1 cellular context compared by ENCODE assay signal in the genomic region with DNA sequence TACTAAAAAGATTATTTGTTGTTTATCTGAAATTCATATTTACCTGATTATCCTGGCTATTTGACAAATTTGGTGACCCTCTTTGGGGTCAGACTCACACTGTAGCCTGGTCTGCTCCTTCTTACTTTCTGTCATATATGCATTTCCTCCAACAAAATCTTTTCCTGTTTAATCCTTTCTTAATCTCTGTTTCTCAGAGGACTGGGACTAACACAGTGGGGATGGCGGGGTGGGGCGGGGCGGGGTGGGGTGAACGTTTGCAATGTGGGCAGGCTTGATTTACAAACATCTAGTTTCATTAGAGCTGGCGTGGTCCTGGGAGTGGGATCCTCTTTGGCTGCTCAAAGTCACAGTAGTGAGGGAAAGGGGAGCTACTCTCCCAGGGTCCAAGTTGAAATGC.
TF ChIP-seq lines count a peak whose summit lies in the region.

No MANE protein-coding gene starts in this region.

TF ChIP-seq in K562, 482 proteins besides CTCF, POLR2A, EP300 and RAD21:
- TF ChIP-seq, protein P1, sequence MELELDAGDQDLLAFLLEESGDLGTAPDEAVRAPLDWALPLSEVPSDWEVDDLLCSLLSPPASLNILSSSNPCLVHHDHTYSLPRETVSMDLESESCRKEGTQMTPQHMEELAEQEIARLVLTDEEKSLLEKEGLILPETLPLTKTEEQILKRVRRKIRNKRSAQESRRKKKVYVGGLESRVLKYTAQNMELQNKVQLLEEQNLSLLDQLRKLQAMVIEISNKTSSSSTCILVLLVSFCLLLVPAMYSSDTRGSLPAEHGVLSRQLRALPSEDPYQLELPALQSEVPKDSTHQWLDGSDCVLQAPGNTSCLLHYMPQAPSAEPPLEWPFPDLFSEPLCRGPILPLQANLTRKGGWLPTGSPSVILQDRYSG (tag; conservative IDR thresholded peaks at IDR 0.05; ENCODE audit: low read depth) = no peak
- TF ChIP-seq MYNN (IDR thresholded peaks at IDR 0.05) (no peak), MYNN (CRISPR knock-in tag; IDR thresholded peaks at IDR 0.05) (no peak), NFIC (IDR thresholded peaks at IDR 0.05) (no peak), CSDE1 (IDR thresholded peaks at IDR 0.05) (no peak), ARHGAP35 (IDR thresholded peaks at IDR 0.05; ENCODE audit: partially characterized antibody) (no peak), CAMTA2 (CRISPR knock-in tag; conservative IDR thresholded peaks at IDR 0.05) (no peak)
